ENCODE assay signal across 22 cellular contexts in genomic region chr6:29793796-29794195, GRCh38. TPM values are rescaled to one million over a fixed set of nuclear protein-coding genes. Genes with fewer than 3 reads are reported as not detected.
"Had no signal": no experiment of that assay in that cellular context is flagged by ENCODE, and none has a peak within 500 bp of the region (broad histone marks: within the 10 kb centered on the region; RNA-seq: fewer than 3 reads in every experiment).

No MANE protein-coding gene starts in this region.

- H3K27me3 ChIP-seq: pancreas, right lobe of liver had no signal

- ATAC-seq: activated naive CD8-positive, alpha-beta T cell treated with anti-CD3 and anti-CD28 coated beads, Interleukin-2, amount 50 U/mL, for 24 hours; gastrocnemius medialis; pancreas; right lobe of liver had no signal

- H3K4me3 ChIP-seq: gastrocnemius medialis, pancreas, right lobe of liver had no signal

- H3K27ac ChIP-seq: coronary artery, gastrocnemius medialis, heart left ventricle, left ventricle myocardium inferior, neutrophil, pancreas, right lobe of liver, stomach had no signal

- H3K4me1 ChIP-seq: right lobe of liver had no signal

- DNase-seq: activated CD4-positive, alpha-beta T cell treated with anti-CD3 and anti-CD28 coated beads, Interleukin-2, amount 50 U/mL, for 4 hours; activated CD4-positive, CD25-positive, alpha-beta regulatory T cell treated with anti-CD3 and anti-CD28 coated beads, Interleukin-2, amount 50 U/mL, for 72 hours; activated naive CD4-positive, alpha-beta T cell; activated naive CD8-positive, alpha-beta T cell treated with anti-CD3 and anti-CD28 coated beads, Interleukin-2, amount 50 U/mL, for 24 hours; anterior cingulate cortex; erythroblast; gastrocnemius medialis; heart left ventricle; kidney glomerular epithelial cell; left ventricle myocardium inferior; mammary epithelial cell; pancreas; right lobe of liver; small intestine; stimulated activated CD4-positive, alpha-beta T cell treated with anti-CD3 and anti-CD28 coated beads, Interleukin-15, amount 100 ng/mL, for 24 hours; stimulated activated CD4-positive, alpha-beta T cell treated with anti-CD3 and anti-CD28 coated beads, Interleukin-2, amount 100 ng/mL, for 48 hours; stomach had no signal

- H3K9me3 ChIP-seq: gastrocnemius medialis, heart left ventricle, left ventricle myocardium inferior, neutrophil, pancreas, right lobe of liver, stomach had no signal

- H3K36me3 ChIP-seq: gastrocnemius medialis, heart left ventricle, left ventricle myocardium inferior, neutrophil, pancreas, right lobe of liver, stomach had no signal

RNA-seq across cellular contexts. Expression of gene HLA-G, which starts 33.8 kb away (rescaled TPM):
- total RNA-seq: gastrocnemius medialis, left ventricle myocardium inferior, myocyte, pulmonary artery endothelial cell, stomach, temporal lobe had no signal
